22 cellular contexts compared by ENCODE assay signal in the genomic region with DNA sequence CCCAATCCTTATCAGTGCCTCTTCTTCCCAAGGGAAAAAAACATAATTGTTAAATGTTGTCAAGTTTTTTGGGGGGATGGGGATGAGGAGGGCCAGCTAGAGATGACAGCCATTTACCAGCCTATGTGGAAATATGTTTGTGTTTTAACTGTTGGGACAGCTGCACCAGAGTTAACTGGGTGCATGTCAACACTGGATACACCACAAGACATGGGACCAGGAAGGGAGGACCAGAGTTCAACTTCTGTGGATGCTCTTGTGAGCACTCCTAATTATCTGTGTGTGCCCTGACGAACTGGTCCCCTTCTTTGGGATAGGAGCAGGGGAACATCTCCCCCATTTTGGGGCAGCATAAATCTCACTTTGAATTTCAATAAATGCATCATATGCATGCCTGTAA.
"Had no signal": no experiment of that assay in that cellular context is flagged by ENCODE, and none has a peak within 500 bp of the region (broad histone marks: within the 10 kb centered on the region; RNA-seq: fewer than 3 reads in every experiment).

No MANE protein-coding gene starts in this region.

- H3K9me3 ChIP-seq: adrenal gland had no signal

- H3K27me3 ChIP-seq: adrenal gland had no signal

- H3K27ac ChIP-seq: SK-N-MC had no signal

- H3K36me3 ChIP-seq: adrenal gland had no signal

- ATAC-seq: T-cell had no signal

- DNase-seq: activated CD4-positive, alpha-beta memory T cell treated with anti-CD3 and anti-CD28 coated beads for 36 hours; activated CD4-positive, alpha-beta T cell treated with anti-CD3 and anti-CD28 coated beads, Interleukin-2, amount 10 ng/mL, durations not matched to agents 7 days and 5 days; activated CD4-positive, CD25-positive, alpha-beta regulatory T cell; activated naive CD4-positive, alpha-beta T cell treated with anti-CD3 and anti-CD28 coated beads, Interleukin-2, amount 50 U/mL, for 16 hours; activated naive CD8-positive, alpha-beta T cell treated with anti-CD3 and anti-CD28 coated beads, Interleukin-2, amount 10 ng/mL, durations not matched to agents 7 days and 5 days; activated T-cell treated with anti-CD3 and anti-CD28 coated beads, Interleukin-2, amount 50 U/mL, for 1 hour; anterior cingulate cortex; KG1; NCI-H1092 treated with DMSO at 0.1 percent for 48 hours; NCI-H1417 treated with DMSO at 0.1 percent for 48 hours; NCI-H1694; NCI-H2029; NCI-H345; NCI-H510A; NCI-H526 treated with DMSO at 0.1 percent for 48 hours; NCI-H82; T-cell; T-helper 2 cell; T1000 had no signal

- FAIRE-seq: TTC549 had no signal

- H3K4me3 ChIP-seq: adrenal gland, SK-N-MC had no signal
